In the genomic region with DNA sequence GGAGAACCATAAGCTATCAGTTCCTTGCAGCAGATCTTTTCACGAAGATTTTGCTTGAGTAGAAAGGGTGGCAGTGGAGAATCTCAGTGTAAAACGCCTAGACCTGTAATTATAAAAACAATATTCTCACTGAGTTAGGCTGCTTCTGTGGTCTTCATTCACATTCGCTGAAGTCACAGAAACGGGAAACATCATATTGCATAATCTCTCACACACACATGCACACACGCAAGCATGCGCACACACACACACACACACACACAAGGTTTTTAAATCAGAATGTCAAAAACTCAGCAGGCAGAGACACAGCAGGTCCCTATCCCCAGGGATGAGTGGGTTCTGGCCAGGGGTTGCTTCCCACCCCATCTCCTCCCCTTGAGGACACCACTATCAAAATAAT, we compare ENCODE assay signal across 12 cellular contexts.
A peak's percentile ranks its signal among the peaks of the same experiment; 100 is the strongest.
DNase-seq lines count a peak whose midpoint lies in the region; ATAC-seq and TF ChIP-seq lines count a peak whose summit lies in the region.
"Had no signal": no experiment of that assay in that cellular context is flagged by ENCODE, and none has a peak within 500 bp of the region (broad histone marks: within the 10 kb centered on the region; RNA-seq: fewer than 3 reads in every experiment).

No MANE protein-coding gene starts in this region.

- no peak overlapping the region for H3K4me3 Mint-ChIP-seq in CD8-positive, alpha-beta memory T cell
- H3K4me3 Mint-ChIP-seq in activated T-helper 17 cell treated with anti-CD3 and anti-CD28 coated beads, Interleukin-2, amount 50 U/mL, for 72 hours, result no peak overlapping the region
- H3K4me3 Mint-ChIP-seq: mesothelial cell of epicardium had no signal

- CTCF ChIA-PET in CD8-positive, alpha-beta memory T cell (lab: Charles Lee), result no interaction called here

- peak overlapping the region in 5 of 8 donors; percentile 1 to 88 (median 45) for H3K27ac Mint-ChIP-seq in CD8-positive, alpha-beta memory T cell
- H3K27ac Mint-ChIP-seq in activated T-helper 17 cell treated with anti-CD3 and anti-CD28 coated beads, Interleukin-2, amount 50 U/mL, for 72 hours, result no peak overlapping the region
- H3K27ac Mint-ChIP-seq: mesothelial cell of epicardium had no signal

- POLR2A ChIA-PET in CD8-positive, alpha-beta memory T cell (lab: Charles Lee), result no interaction called here

- no peaks in the 10 kb centered on the region for H3K9me3 Mint-ChIP-seq in CD8-positive, alpha-beta memory T cell
- H3K9me3 Mint-ChIP-seq in activated T-helper 17 cell treated with anti-CD3 and anti-CD28 coated beads, Interleukin-2, amount 50 U/mL, for 72 hours, result no peaks in the 10 kb centered on the region
- H3K9me3 Mint-ChIP-seq: mesothelial cell of epicardium had no signal

- peaks cover 13 to 58% (median 31%) of the 10 kb centered on the region in 3 donors for H3K36me3 Mint-ChIP-seq in CD8-positive, alpha-beta memory T cell
- peaks cover 73% of the 10 kb centered on the region for H3K36me3 Mint-ChIP-seq in activated T-helper 17 cell treated with anti-CD3 and anti-CD28 coated beads, Interleukin-2, amount 50 U/mL, for 72 hours (ENCODE audit: low read depth)

- TF ChIP-seq CTCF in fibroblast of pulmonary artery (IDR thresholded peaks at IDR 0.05; ENCODE audit: low read length, missing control alignments), result no peak

- no peak for DNase-seq in CD8-positive, alpha-beta memory T cell
- DNase-seq in NOMO-1 treated with dmso at 0.1 percent for 144 hours (lab: John Stamatoyannopoulos, UW; ENCODE audit: unreplicated experiment), result peak; percentile 49
- peak; percentile 10 for DNase-seq in fibroblast of pulmonary artery (ENCODE audit: low read depth)
- DNase-seq in skeletal muscle cell (ENCODE audit: low read depth), result peak; percentile 6
- DNase-seq in middle frontal gyrus (ENCODE audit: extremely low spot score, low spot score), result no peak
- no peak for DNase-seq in NCI-H1930 (lab: John Stamatoyannopoulos, UW)
- no peak for DNase-seq in LoVo (ENCODE audit: low spot score)
- DNase-seq: NCI-H1092, NCI-H774 had no signal

- H3K4me1 Mint-ChIP-seq in CD8-positive, alpha-beta memory T cell, result peaks cover 20 to 47% (median 34%) of the 10 kb centered on the region in 3 donors
- peaks cover 26% of the 10 kb centered on the region for H3K4me1 Mint-ChIP-seq in activated T-helper 17 cell treated with anti-CD3 and anti-CD28 coated beads, Interleukin-2, amount 50 U/mL, for 72 hours

- H3K27me3 Mint-ChIP-seq in CD8-positive, alpha-beta memory T cell, result no peaks in the 10 kb centered on the region
- no peaks in the 10 kb centered on the region for H3K27me3 Mint-ChIP-seq in activated T-helper 17 cell treated with anti-CD3 and anti-CD28 coated beads, Interleukin-2, amount 50 U/mL, for 72 hours

- H3K36me3 ChIP-seq in CD8-positive, alpha-beta memory T cell (ENCODE audit: insufficient read depth, low read length), result peaks cover 5% of the 10 kb centered on the region

- no peak overlapping the region for H3K4me3 ChIP-seq in CD8-positive, alpha-beta memory T cell (ENCODE audit: low read length)
- no peak overlapping the region for H3K4me3 ChIP-seq in fibroblast of pulmonary artery (replicated peaks; ENCODE audit: low read depth, low read length)
- H3K4me3 ChIP-seq in skeletal muscle cell (ENCODE audit: low read depth, low read length), result no peak overlapping the region
- H3K4me3 ChIP-seq: smooth muscle cell had no signal

- no peaks in the 10 kb centered on the region for H3K4me1 ChIP-seq in CD8-positive, alpha-beta memory T cell (ENCODE audit: insufficient read depth, low read length)

- no peaks in the 10 kb centered on the region for H3K27me3 ChIP-seq in CD8-positive, alpha-beta memory T cell (ENCODE audit: insufficient read depth, low read length, poor library complexity, severe bottlenecking)

- no peak overlapping the region for H3K27ac ChIP-seq in CD8-positive, alpha-beta memory T cell (ENCODE audit: low read depth, low read length)

- no peak for ATAC-seq in activated T-helper 17 cell treated with anti-CD3 and anti-CD28 coated beads, Interleukin-2, amount 50 U/mL, for 72 hours (replicated peaks)

- no peaks in the 10 kb centered on the region for H3K9me3 ChIP-seq in CD8-positive, alpha-beta memory T cell (ENCODE audit: low read length)

Comparison
In these comparisons a context has a peak if more than half of its experiments do, and no peak if none do; other contexts are left out.
1. DNase-seq: peak in NOMO-1 treated with dmso at 0.1 percent for 144 hours (single experiment), fibroblast of pulmonary artery (single experiment) and skeletal muscle cell (single experiment); none in CD8-positive, alpha-beta memory T cell (0 of 5), middle frontal gyrus (single experiment), NCI-H1930 (0 of 2) and LoVo (single experiment).